In the genomic region with DNA sequence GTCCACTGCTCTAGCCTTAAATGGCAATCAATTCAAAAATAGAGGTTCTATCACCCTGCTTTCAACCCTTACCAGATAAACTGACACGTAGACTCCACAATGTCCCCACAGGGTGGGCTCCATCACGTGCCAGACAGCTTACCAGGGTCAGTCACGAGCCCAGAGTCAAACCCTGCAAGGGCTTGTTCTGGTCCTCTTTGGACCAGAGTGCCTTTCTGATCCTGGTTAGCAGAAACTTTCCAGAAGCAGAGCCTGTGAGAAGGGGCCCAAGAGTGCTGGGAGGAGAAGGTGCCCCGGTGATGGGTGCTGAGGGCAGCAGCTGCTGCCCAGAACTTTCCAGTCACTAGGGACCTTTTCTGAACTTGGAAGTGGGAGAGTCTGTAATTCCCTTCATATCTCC, we compare ENCODE assay signal across 11 cellular contexts. TPM values are rescaled to one million over a fixed set of nuclear protein-coding genes. Genes with fewer than 3 reads are reported as not detected.
A peak's percentile ranks its signal among the peaks of the same experiment; 100 is the strongest.
DNase-seq lines count a peak whose midpoint lies in the region; ATAC-seq and TF ChIP-seq lines count a peak whose summit lies in the region.
"Had no signal": no experiment of that assay in that cellular context is flagged by ENCODE, and none has a peak within 500 bp of the region (broad histone marks: within the 10 kb centered on the region; RNA-seq: fewer than 3 reads in every experiment).

No MANE protein-coding gene starts in this region.

- in situ Hi-C loops in HAP-1 (cut with MboI; ENCODE audit: low sequenced_read_pairs) = no loop called here

- no peak for TF ChIP-seq CTCF in GM12864 (IDR thresholded peaks at IDR 0.05; ENCODE audit: low read depth, low read length, missing control alignments)

- H3K4me1 Mint-ChIP-seq in activated naive CD8-positive, alpha-beta T cell treated with anti-CD3 and anti-CD28 coated beads, Interleukin-2, amount 10 ng/mL, durations not matched to agents 7 days and 5 days = peaks cover 71% of the 10 kb centered on the region

- POLR2A ChIA-PET in activated naive CD8-positive, alpha-beta T cell treated with anti-CD3 and anti-CD28 coated beads, Interleukin-2, amount 10 ng/mL, durations not matched to agents 7 days and 5 days (lab: Charles Lee) = interaction anchor here (0.6 to 5.5 kb wide), 12 partner anchors 8 to 567 kb away, joined by 3 to 35 read pairs (median 11); partner anchors contain the start of genes GIMAP1, GIMAP2, GIMAP6 and GIMAP8

- H3K4me1 ChIP-seq in rectal smooth muscle tissue (ENCODE audit: control insufficient read depth, insufficient read depth, low read length) (no peaks in the 10 kb centered on the region), HAP-1 (peaks cover 5% of the 10 kb centered on the region)

- H3K36me3 ChIP-seq in rectal smooth muscle tissue (ENCODE audit: control insufficient read depth, insufficient read depth, low read length) (no peaks in the 10 kb centered on the region), HAP-1 (replicated peaks) (no peaks in the 10 kb centered on the region)

- H3K9me3 ChIP-seq in HAP-1 = no peaks in the 10 kb centered on the region

- no peaks in the 10 kb centered on the region for H3K9me3 Mint-ChIP-seq in activated naive CD8-positive, alpha-beta T cell treated with anti-CD3 and anti-CD28 coated beads, Interleukin-2, amount 10 ng/mL, durations not matched to agents 7 days and 5 days

- no peak overlapping the region for H3K27ac ChIP-seq in rectal smooth muscle tissue (ENCODE audit: low read depth, low read length)

- H3K27me3 ChIP-seq in rectal smooth muscle tissue (ENCODE audit: control insufficient read depth, insufficient read depth, low read length) = no peaks in the 10 kb centered on the region
- H3K27me3 ChIP-seq in HAP-1 (ENCODE audit: low read depth) = peaks cover 8% of the 10 kb centered on the region; the same call in 1 of the 2 replicates

- no peak overlapping the region for H3K9ac ChIP-seq in rectal smooth muscle tissue (ENCODE audit: low read length)

- H3K36me3 Mint-ChIP-seq in activated naive CD8-positive, alpha-beta T cell treated with anti-CD3 and anti-CD28 coated beads, Interleukin-2, amount 10 ng/mL, durations not matched to agents 7 days and 5 days = peaks cover 36% of the 10 kb centered on the region

- H3K4me3 ChIP-seq in GM12864 (ENCODE audit: low read depth, low read length) = peak overlapping the region; percentile 77
- peak overlapping the region; percentile 48 for H3K4me3 ChIP-seq in rectal smooth muscle tissue (ENCODE audit: low read length)
- no peak overlapping the region for H3K4me3 ChIP-seq in HAP-1

- peak; percentile 6 for ATAC-seq in GM21390 (IDR thresholded peaks at IDR 0.05; ENCODE audit: unreplicated experiment)
- peak; percentile 8 for ATAC-seq in activated naive CD8-positive, alpha-beta T cell treated with anti-CD3 and anti-CD28 coated beads, Interleukin-2, amount 10 ng/mL, durations not matched to agents 7 days and 5 days (ENCODE audit: low read depth)
- ATAC-seq in HG03439 (IDR thresholded peaks at IDR 0.05; ENCODE audit: unreplicated experiment) = no peak

- no peaks in the 10 kb centered on the region for H3K27me3 Mint-ChIP-seq in activated naive CD8-positive, alpha-beta T cell treated with anti-CD3 and anti-CD28 coated beads, Interleukin-2, amount 10 ng/mL, durations not matched to agents 7 days and 5 days

- peak overlapping the region; percentile 98 for H3K4me3 Mint-ChIP-seq in activated naive CD8-positive, alpha-beta T cell treated with anti-CD3 and anti-CD28 coated beads, Interleukin-2, amount 10 ng/mL, durations not matched to agents 7 days and 5 days

- peak overlapping the region; percentile 98 for H3K27ac Mint-ChIP-seq in activated naive CD8-positive, alpha-beta T cell treated with anti-CD3 and anti-CD28 coated beads, Interleukin-2, amount 10 ng/mL, durations not matched to agents 7 days and 5 days

- DNase-seq in GM12864 (ENCODE audit: low read depth) (no peak), HAP-1 (ENCODE audit: low spot score in 2 of 2) (no peak), NCI-H1436 (lab: John Stamatoyannopoulos, UW) (no peak)
- DNase-seq in activated naive CD8-positive, alpha-beta T cell treated with anti-CD3 and anti-CD28 coated beads, Interleukin-2, amount 10 ng/mL, durations not matched to agents 7 days and 5 days = no peak
- no peak for DNase-seq in stimulated activated CD4-positive, alpha-beta T cell treated with anti-CD3 and anti-CD28 coated beads, Interleukin-1b, Interleukin-23, amount 100 ng/mL, for 48 hours
- DNase-seq: EL had no signal

RNA-seq across cellular contexts. Expression of gene GIMAP5, which starts 0.4 kb away (rescaled TPM):
- 100 to 1,000 TPM; 112 to 123 TPM for total RNA-seq in activated naive CD8-positive, alpha-beta T cell treated with anti-CD3 and anti-CD28 coated beads, Interleukin-2, amount 10 ng/mL, durations not matched to agents 7 days and 5 days

RNA-seq across cellular contexts. Expression of gene GIMAP1, which starts 20.5 kb away (rescaled TPM):
- total RNA-seq in activated naive CD8-positive, alpha-beta T cell treated with anti-CD3 and anti-CD28 coated beads, Interleukin-2, amount 10 ng/mL, durations not matched to agents 7 days and 5 days = 10 to 100 TPM; 42.1 to 43.0 TPM
- total RNA-seq: H4, renal cortical epithelial cell had no signal

RNA-seq across cellular contexts. Expression of gene GIMAP2, which starts 51.4 kb away (rescaled TPM):
- total RNA-seq in activated naive CD8-positive, alpha-beta T cell treated with anti-CD3 and anti-CD28 coated beads, Interleukin-2, amount 10 ng/mL, durations not matched to agents 7 days and 5 days = 100 to 1,000 TPM; 139 to 140 TPM
